ENCODE assay signal across 22 cellular contexts in genomic region chr7:76062254-76062653, GRCh38. TPM values are rescaled to one million over a fixed set of nuclear protein-coding genes. Genes with fewer than 3 reads are reported as not detected.
DNase-seq lines count a peak whose midpoint lies in the region; ATAC-seq, FAIRE-seq and TF ChIP-seq lines count a peak whose summit lies in the region.
"Had no signal": no experiment of that assay in that cellular context is flagged by ENCODE, and none has a peak within 500 bp of the region (broad histone marks: within the 10 kb centered on the region; RNA-seq: fewer than 3 reads in every experiment).

No MANE protein-coding gene starts in this region.

- H3K36me3 Mint-ChIP-seq in astrocyte (ENCODE audit: low read depth, unreplicated experiment) = peaks cover 33% of the 10 kb centered on the region
- peaks cover 100% of the 10 kb centered on the region for H3K36me3 Mint-ChIP-seq in stimulated activated effector memory CD8-positive, alpha-beta T cell treated with anti-CD3 and anti-CD28 coated beads, Interleukin-12 subunit alpha, Interleukin-12 subunit beta, amount 100 ng/mL, for 72 hours

- no peak overlapping the region for H3K4me2 ChIP-seq in astrocyte (ENCODE audit: low read length)
- H3K4me2 ChIP-seq: BLaER1 treated with 17β-estradiol and CSF1 and Interleukin-3, amounts not matched to agents 10 nM and 100 nM; PC-9 had no signal

- H3K9me3 Mint-ChIP-seq in astrocyte (ENCODE audit: unreplicated experiment) = no peaks in the 10 kb centered on the region
- no peaks in the 10 kb centered on the region for H3K9me3 Mint-ChIP-seq in stimulated activated effector memory CD8-positive, alpha-beta T cell treated with anti-CD3 and anti-CD28 coated beads, Interleukin-12 subunit alpha, Interleukin-12 subunit beta, amount 100 ng/mL, for 72 hours
- H3K9me3 Mint-ChIP-seq: CD4-positive, alpha-beta memory T cell had no signal

- H3K9ac ChIP-seq in astrocyte (ENCODE audit: low read length) = no peak overlapping the region
- no peak overlapping the region for H3K9ac ChIP-seq in kidney (ENCODE audit: low read length in 2 of 2)

- no peak overlapping the region for H3K4me3 Mint-ChIP-seq in astrocyte (ENCODE audit: unreplicated experiment)
- H3K4me3 Mint-ChIP-seq in stimulated activated effector memory CD8-positive, alpha-beta T cell treated with anti-CD3 and anti-CD28 coated beads, Interleukin-12 subunit alpha, Interleukin-12 subunit beta, amount 100 ng/mL, for 72 hours = no peak overlapping the region
- H3K4me3 Mint-ChIP-seq: CD4-positive, alpha-beta memory T cell had no signal

- peak overlapping the region; percentile 49 for H3K27ac ChIP-seq in left ventricle myocardium inferior (replicated peaks)
- no peak overlapping the region for H3K27ac ChIP-seq in right atrium auricular region
- H3K27ac ChIP-seq in astrocyte (ENCODE audit: low read depth, low read length) = no peak overlapping the region
- no peak overlapping the region for H3K27ac ChIP-seq in kidney (ENCODE audit: low read depth in 2 of 2, low read length in 2 of 2)
- H3K27ac ChIP-seq: BLaER1 treated with 17β-estradiol and CSF1 and Interleukin-3, amounts not matched to agents 10 nM and 100 nM; PC-9; SJSA1 had no signal

- TF ChIP-seq CTCF in left ventricle myocardium inferior (IDR thresholded peaks at IDR 0.05; ENCODE audit: borderline replicate concordance) = no peak
- TF ChIP-seq CTCF in right atrium auricular region (IDR thresholded peaks at IDR 0.05) = no peak
- TF ChIP-seq CTCF in astrocyte (IDR thresholded peaks at IDR 0.05; ENCODE audit: insufficient read depth, low read depth, low read length) = no peak
- TF ChIP-seq CTCF in kidney (IDR thresholded peaks at IDR 0.05; ENCODE audit: borderline replicate concordance, extremely low read depth, insufficient read depth) = no peak

- intact Hi-C loops in left ventricle myocardium inferior (cut with micrococcal nuclease) = no loop called here
- intact Hi-C loops in kidney (cut with DNase I) = no loop called here

- H3K4me1 ChIP-seq in left ventricle myocardium inferior (peaks cover 72% of the 10 kb centered on the region), right atrium auricular region (peaks cover 0 to 33% of the 10 kb centered on the region in 2 donors), astrocyte (ENCODE audit: insufficient read depth, low read length) (peaks cover 5% of the 10 kb centered on the region), kidney (ENCODE audit: control insufficient read depth in 1 of 2, insufficient read depth in 1 of 2, low read depth in 1 of 2, low read length in 2 of 2) (peaks cover 0 to 4% of the 10 kb centered on the region in 2 donors)

- peaks cover 43% of the 10 kb centered on the region for H4K20me1 ChIP-seq in astrocyte (ENCODE audit: insufficient read depth, low read length)

- no peaks in the 10 kb centered on the region for H3K27me3 Mint-ChIP-seq in astrocyte (ENCODE audit: low read depth, unreplicated experiment)
- H3K27me3 Mint-ChIP-seq: CD4-positive, alpha-beta memory T cell had no signal

- FAIRE-seq in astrocyte (lab: Jason Lieb, UNC) (no peak), kidney (lab: Jason Lieb, UNC) (no peak)

- H2AFZ ChIP-seq in astrocyte (ENCODE audit: low read depth, low read length) = no peak overlapping the region
- H2AFZ ChIP-seq: PC-9 had no signal

- H3K4me3 ChIP-seq in left ventricle myocardium inferior (no peak overlapping the region), right atrium auricular region (no peak overlapping the region), astrocyte (ENCODE audit: insufficient read depth, low read depth, low read length) (no peak overlapping the region), kidney (ENCODE audit: low read length in 2 of 2) (no peak overlapping the region)
- H3K4me3 ChIP-seq: BLaER1 treated with 17β-estradiol and CSF1 and Interleukin-3, amounts not matched to agents 10 nM and 100 nM; PC-9; SJSA1 had no signal

- DNase-seq in left ventricle myocardium inferior (no peak), right atrium auricular region (ENCODE audit: low spot score) (no peak), astrocyte (ENCODE audit: low read depth) (no peak), kidney (peak; percentile 43)
- no peak for DNase-seq in stimulated activated effector memory CD8-positive, alpha-beta T cell treated with anti-CD3 and anti-CD28 coated beads, Interleukin-12 subunit alpha, Interleukin-12 subunit beta, amount 100 ng/mL, for 72 hours (ENCODE audit: low spot score in 2 of 2)
- no peak for DNase-seq in activated CD4-positive, alpha-beta T cell treated with anti-CD3 and anti-CD28 coated beads, Interleukin-2, amount 50 U/mL, for 4 hours
- DNase-seq in activated CD8-positive, alpha-beta memory T cell treated with anti-CD3 and anti-CD28 coated beads for 24 hours = no peak
- DNase-seq: AML-193; CD4-positive, alpha-beta memory T cell; COR-L47; DMS53; NCI-H1048; NCI-H1417; NCI-H1694; NCI-H2029 treated with DMSO at 0.1 percent for 48 hours; NCI-H446 treated with DMSO at 0.1 percent for 48 hours; NCI-H526 treated with DMSO at 0.1 percent for 48 hours; PC-9; Right ventricle myocardium superior had no signal

- ATAC-seq in stimulated activated effector memory CD8-positive, alpha-beta T cell treated with anti-CD3 and anti-CD28 coated beads, Interleukin-12 subunit alpha, Interleukin-12 subunit beta, amount 100 ng/mL, for 72 hours = no peak
- no peak for ATAC-seq in HG03521 (IDR thresholded peaks at IDR 0.05; ENCODE audit: unreplicated experiment)

- no peaks in the 10 kb centered on the region for H3K27me3 ChIP-seq in left ventricle myocardium inferior (ENCODE audit: low read depth)
- H3K27me3 ChIP-seq in right atrium auricular region = no peaks in the 10 kb centered on the region
- no peaks in the 10 kb centered on the region for H3K27me3 ChIP-seq in astrocyte (ENCODE audit: insufficient read depth, low read length)
- H3K27me3 ChIP-seq: BLaER1 treated with 17β-estradiol and CSF1 and Interleukin-3, amounts not matched to agents 10 nM and 100 nM; SJSA1 had no signal

- no peaks in the 10 kb centered on the region for H3K4me1 Mint-ChIP-seq in astrocyte (ENCODE audit: low read depth, unreplicated experiment)
- peaks cover 14% of the 10 kb centered on the region for H3K4me1 Mint-ChIP-seq in stimulated activated effector memory CD8-positive, alpha-beta T cell treated with anti-CD3 and anti-CD28 coated beads, Interleukin-12 subunit alpha, Interleukin-12 subunit beta, amount 100 ng/mL, for 72 hours

- peaks cover 100% of the 10 kb centered on the region for H3K36me3 ChIP-seq in left ventricle myocardium inferior
- peaks cover 97% of the 10 kb centered on the region for H3K36me3 ChIP-seq in right atrium auricular region
- peaks cover 76% of the 10 kb centered on the region for H3K36me3 ChIP-seq in astrocyte (ENCODE audit: insufficient read depth, low read length)
- H3K36me3 ChIP-seq in kidney (ENCODE audit: control insufficient read depth in 1 of 2, insufficient read depth in 2 of 2, low read length in 2 of 2) = peaks cover 48 to 88% of the 10 kb centered on the region in 2 donors

- H3K9me3 ChIP-seq in left ventricle myocardium inferior (replicated peaks) = no peaks in the 10 kb centered on the region
- H3K9me3 ChIP-seq in right atrium auricular region = no peaks in the 10 kb centered on the region
- no peaks in the 10 kb centered on the region for H3K9me3 ChIP-seq in astrocyte (ENCODE audit: insufficient read depth, low read depth, low read length)
- H3K9me3 ChIP-seq in kidney (ENCODE audit: control insufficient read depth in 1 of 2, low read length in 2 of 2) = no peaks in the 10 kb centered on the region
- H3K9me3 ChIP-seq: BLaER1 treated with 17β-estradiol and CSF1 and Interleukin-3, amounts not matched to agents 10 nM and 100 nM; SJSA1 had no signal

- H3K27ac Mint-ChIP-seq in astrocyte (ENCODE audit: unreplicated experiment) = peak overlapping the region; percentile 60
- H3K27ac Mint-ChIP-seq in stimulated activated effector memory CD8-positive, alpha-beta T cell treated with anti-CD3 and anti-CD28 coated beads, Interleukin-12 subunit alpha, Interleukin-12 subunit beta, amount 100 ng/mL, for 72 hours = peak overlapping the region; percentile 48

- peaks cover 4% of the 10 kb centered on the region for H3K79me2 ChIP-seq in astrocyte (ENCODE audit: insufficient read depth, low read length)

RNA-seq across cellular contexts. Expression of gene MDH2, which starts 14.3 kb away (rescaled TPM):
- total RNA-seq in left ventricle myocardium inferior (507 TPM), right atrium auricular region (100 to 1,000 TPM; 186 to 272 TPM), astrocyte (193 and 202 TPM in 2 replicates), kidney (130 TPM)
- 233 TPM for polyA plus RNA-seq in kidney (ENCODE audit: insufficient read depth, low read depth, low replicate concordance)

RNA-seq across cellular contexts. Expression of gene STYXL1, which starts 14.5 kb away (rescaled TPM):
- 22.2 TPM for total RNA-seq in left ventricle myocardium inferior
- 10 to 100 TPM; 17.6 to 40.1 TPM for total RNA-seq in right atrium auricular region
- total RNA-seq in astrocyte = 45.3 and 46.2 TPM in 2 replicates
- total RNA-seq in kidney = 29.9 TPM
- polyA plus RNA-seq in kidney (ENCODE audit: insufficient read depth, low read depth, low replicate concordance) = 55.5 TPM
